ENCODE assay signal across 1 cellular context in genomic region chr19:16233836-16234551, GRCh38.
TF ChIP-seq lines count a peak whose summit lies in the region.

No MANE protein-coding gene starts in this region.

TF ChIP-seq in HepG2, 621 proteins besides CTCF, POLR2A, EP300 and RAD21:
- no peak for TF ChIP-seq CREBL2 (CRISPR knock-in tag; IDR thresholded peaks at IDR 0.05; ENCODE audit: borderline replicate concordance)
- no peak for TF ChIP-seq ZNF367 (CRISPR knock-in tag; IDR thresholded peaks at IDR 0.05; ENCODE audit: borderline replicate concordance)
- no peak for TF ChIP-seq CREB1 (IDR thresholded peaks at IDR 0.05)
- no peak for TF ChIP-seq CREB1 (CRISPR knock-in tag; IDR thresholded peaks at IDR 0.05)
- no peak for TF ChIP-seq RORA (CRISPR knock-in tag; IDR thresholded peaks at IDR 0.05)
- TF ChIP-seq ATAD3A (CRISPR knock-in tag; IDR thresholded peaks at IDR 0.05) = no peak
- TF ChIP-seq ZNF589 (CRISPR knock-in tag; conservative IDR thresholded peaks at IDR 0.05) = no peak
- TF ChIP-seq THAP7 (CRISPR knock-in tag; IDR thresholded peaks at IDR 0.05) = no peak
- TF ChIP-seq ZNF609 (CRISPR knock-in tag; IDR thresholded peaks at IDR 0.05; ENCODE audit: borderline replicate concordance) = no peak
- TF ChIP-seq NAIF1 (CRISPR knock-in tag; IDR thresholded peaks at IDR 0.05; ENCODE audit: borderline replicate concordance) = no peak
- TF ChIP-seq RNF2 (conservative IDR thresholded peaks at IDR 0.05; ENCODE audit: low read depth) = no peak
- TF ChIP-seq NR2C2 (CRISPR knock-in tag; IDR thresholded peaks at IDR 0.05; ENCODE audit: borderline replicate concordance) = no peak
- TF ChIP-seq ESRRA (CRISPR knock-in tag; IDR thresholded peaks at IDR 0.05; ENCODE audit: low read depth) = no peak
- TF ChIP-seq PAF1 (CRISPR knock-in tag; IDR thresholded peaks at IDR 0.05) = no peak
- TF ChIP-seq KMT2B (CRISPR knock-in tag; IDR thresholded peaks at IDR 0.05) = no peak
